27 cellular contexts compared by ENCODE assay signal in genomic region chr15:81117136-81117535, GRCh38. TPM values are rescaled to one million over a fixed set of nuclear protein-coding genes. Genes with fewer than 3 reads are reported as not detected.
A peak's percentile ranks its signal among the peaks of the same experiment; 100 is the strongest.
DNase-seq lines count a peak whose midpoint lies in the region; ATAC-seq and TF ChIP-seq lines count a peak whose summit lies in the region.
"Had no signal": no experiment of that assay in that cellular context is flagged by ENCODE, and none has a peak within 500 bp of the region (broad histone marks: within the 10 kb centered on the region; RNA-seq: fewer than 3 reads in every experiment).

No MANE protein-coding gene starts in this region.

- peak overlapping the region; percentile 66; the same call in 1 of the 2 replicates for H3K4me2 ChIP-seq in IMR-90 (ENCODE audit: low read depth, low read length)

- no peak overlapping the region for H3K27ac Mint-ChIP-seq in activated CD4-positive, alpha-beta T cell treated with anti-CD3 and anti-CD28 coated beads, Interleukin-2, amount 10 ng/mL, durations not matched to agents 7 days and 5 days
- H3K27ac Mint-ChIP-seq: activated naive CD8-positive, alpha-beta T cell; activated T-helper 17 cell treated with anti-CD3 and anti-CD28 coated beads, Interleukin-2, amount 50 U/mL, for 72 hours; CD4-positive, CD25-positive, alpha-beta regulatory T cell; memory B cell; stimulated activated memory B cell treated with anti-CD40 and anti-IgM and Interleukin-4, amounts not matched to agents 10 μg/mL and 1 μg/mL and 100 μg/mL, for 72 hours had no signal

- CTCF ChIA-PET in IMR-90 (lab: Yijun Ruan, JAX): interaction anchor here (0.8 to 2.2 kb wide), 3 partner anchors 9 to 149 kb away, joined by 3 to 13 read pairs (median 3); no protein-coding TSS in a partner anchor
- CTCF ChIA-PET in activated CD4-positive, alpha-beta T cell treated with anti-CD3 and anti-CD28 coated beads, Interleukin-2, amount 10 ng/mL, durations not matched to agents 7 days and 5 days (lab: Charles Lee): interaction anchor here (0.6 to 1.0 kb wide), 3 partner anchors 10 to 152 kb away, joined by 3 to 6 read pairs (median 4); no protein-coding TSS in a partner anchor

- TF ChIP-seq RAD21 in IMR-90 (IDR thresholded peaks at IDR 0.05; ENCODE audit: low read length): no peak

- no peaks in the 10 kb centered on the region for H3K27me3 ChIP-seq in IMR-90 (ENCODE audit: control insufficient read depth, insufficient read depth, low read length)
- peaks cover 0 to 5% of the 10 kb centered on the region in 2 donors for H3K27me3 ChIP-seq in Peyer's patch

- no CpG with 5 or more reads among the region's 3 CpGs for WGBS in IMR-90 (ENCODE audit: extremely low coverage in 2 of 2, insufficient read length in 1 of 2), 2 experiments

- peaks cover 2% of the 10 kb centered on the region for H3K4me1 Mint-ChIP-seq in activated CD4-positive, alpha-beta T cell treated with anti-CD3 and anti-CD28 coated beads, Interleukin-2, amount 10 ng/mL, durations not matched to agents 7 days and 5 days
- H3K4me1 Mint-ChIP-seq: activated T-helper 17 cell treated with anti-CD3 and anti-CD28 coated beads, Interleukin-2, amount 50 U/mL, for 72 hours; memory B cell; stimulated activated memory B cell treated with anti-CD40 and anti-IgM and Interleukin-4, amounts not matched to agents 10 μg/mL and 1 μg/mL and 100 μg/mL, for 72 hours had no signal

- peak overlapping the region; percentile 82 for H3K18ac ChIP-seq in IMR-90 (ENCODE audit: low read depth, low read length)

- in situ Hi-C loops in IMR-90 (cut with MboI; ENCODE audit: low sequenced_read_pairs): no loop called here

- intact Hi-C loops in IMR-90 (cut with micrococcal nuclease): no loop called here

- peak overlapping the region; percentile 90; the same call in 1 of the 2 replicates for H4K5ac ChIP-seq in IMR-90 (ENCODE audit: low read depth, low read length)

- H2AK5ac ChIP-seq in IMR-90 (ENCODE audit: low read depth, low read length): no peak overlapping the region

- DNase-seq in AG08396 (ENCODE audit: low spot score) (peak; percentile 53), IMR-90 (peak; percentile 66), choroid plexus epithelial cell (ENCODE audit: low read depth) (peak; percentile 53), iris pigment epithelial cell (ENCODE audit: low read depth) (peak; percentile 40), hepatic stellate cell (ENCODE audit: low spot score) (no peak), NCI-H526 treated with DMSO at 0.1 percent for 48 hours (lab: John Stamatoyannopoulos, UW) (no peak), Peyer's patch (no peak)
- no peak for DNase-seq in activated CD4-positive, alpha-beta T cell treated with anti-CD3 and anti-CD28 coated beads, Interleukin-2, amount 10 ng/mL, durations not matched to agents 7 days and 5 days
- DNase-seq: ACHN; CD4-positive, CD25-positive, alpha-beta regulatory T cell; DMS 273 treated with DMSO at 0.1 percent for 48 hours; effector CD4-positive, alpha-beta T cell; NCI-H2081; NCI-H82; nucleus accumbens; OCI-M1; Right ventricle myocardium superior; spleen; stimulated activated CD4-positive, alpha-beta T cell treated with anti-CD3 and anti-CD28 coated beads, Interleukin-4, amount 100 ng/mL, for 1 hour; WERI-Rb-1 had no signal

- no peak overlapping the region for H2AK9ac ChIP-seq in IMR-90 (replicated peaks; ENCODE audit: low read depth, low read length, poor library complexity)

- H2BK20ac ChIP-seq in IMR-90 (ENCODE audit: low read depth, low read length): peak overlapping the region; percentile 65

- no peaks in the 10 kb centered on the region for H3K79me1 ChIP-seq in IMR-90 (ENCODE audit: low read depth in 1 of 2, low read length in 2 of 2)

- H3K36me3 Mint-ChIP-seq in activated CD4-positive, alpha-beta T cell treated with anti-CD3 and anti-CD28 coated beads, Interleukin-2, amount 10 ng/mL, durations not matched to agents 7 days and 5 days (ENCODE audit: low read depth): no peaks in the 10 kb centered on the region
- H3K36me3 Mint-ChIP-seq: activated naive CD8-positive, alpha-beta T cell; CD4-positive, CD25-positive, alpha-beta regulatory T cell; stimulated activated memory B cell treated with anti-CD40 and anti-IgM and Interleukin-4, amounts not matched to agents 10 μg/mL and 1 μg/mL and 100 μg/mL, for 72 hours had no signal

- peak overlapping the region; percentile 32; the same call in 1 of the 2 replicates for H3K56ac ChIP-seq in IMR-90 (ENCODE audit: extremely low read depth, insufficient read depth, low read length)

- POLR2A ChIA-PET in IMR-90 (lab: Charles Lee; ENCODE audit: unreplicated experiment): no interaction called here
- POLR2A ChIA-PET in activated CD4-positive, alpha-beta T cell treated with anti-CD3 and anti-CD28 coated beads, Interleukin-2, amount 10 ng/mL, durations not matched to agents 7 days and 5 days (lab: Charles Lee): no interaction called here

- TF ChIP-seq CTCF in IMR-90 (conservative IDR thresholded peaks at IDR 0.05; ENCODE audit: low read depth, low read length): no peak
- no peak for TF ChIP-seq CTCF in choroid plexus epithelial cell (conservative IDR thresholded peaks at IDR 0.05; ENCODE audit: low read depth, low read length)
- TF ChIP-seq CTCF in Peyer's patch (IDR thresholded peaks at IDR 0.05): no peak

- H4K8ac ChIP-seq in IMR-90 (ENCODE audit: low read depth in 2 of 2, low read length in 2 of 2): peak overlapping the region in 1 of 2 experiments; percentile 46; a peak in 2 of 4 replicates

- H3K9me3 Mint-ChIP-seq in activated CD4-positive, alpha-beta T cell treated with anti-CD3 and anti-CD28 coated beads, Interleukin-2, amount 10 ng/mL, durations not matched to agents 7 days and 5 days: no peaks in the 10 kb centered on the region
- H3K9me3 Mint-ChIP-seq: activated T-helper 17 cell treated with anti-CD3 and anti-CD28 coated beads, Interleukin-2, amount 50 U/mL, for 72 hours had no signal

- peak overlapping the region; percentile 17; the same call in 1 of the 2 replicates for H3K27ac ChIP-seq in IMR-90 (ENCODE audit: insufficient read depth, low read length)
- no peak overlapping the region for H3K27ac ChIP-seq in Peyer's patch
- H3K27ac ChIP-seq: spleen, WERI-Rb-1 had no signal

- H3K36me3 ChIP-seq in IMR-90 (ENCODE audit: control insufficient read depth, insufficient read depth, low read length) (no peaks in the 10 kb centered on the region), Peyer's patch (no peaks in the 10 kb centered on the region)
- H3K36me3 ChIP-seq: spleen, WERI-Rb-1 had no signal

- peak overlapping the region; percentile 79; the same call in 1 of the 2 replicates for H3K23ac ChIP-seq in IMR-90 (ENCODE audit: low read depth, low read length)

- H3K9ac ChIP-seq in IMR-90 (ENCODE audit: low read depth, low read length): no peak overlapping the region

- peak overlapping the region; percentile 72 for H3K4ac ChIP-seq in IMR-90 (ENCODE audit: low read depth, low read length)

- H3K4me3 Mint-ChIP-seq in activated CD4-positive, alpha-beta T cell treated with anti-CD3 and anti-CD28 coated beads, Interleukin-2, amount 10 ng/mL, durations not matched to agents 7 days and 5 days: no peak overlapping the region
- H3K4me3 Mint-ChIP-seq: activated naive CD8-positive, alpha-beta T cell; activated T-helper 17 cell treated with anti-CD3 and anti-CD28 coated beads, Interleukin-2, amount 50 U/mL, for 72 hours; CD4-positive, CD25-positive, alpha-beta regulatory T cell; memory B cell; stimulated activated memory B cell treated with anti-CD40 and anti-IgM and Interleukin-4, amounts not matched to agents 10 μg/mL and 1 μg/mL and 100 μg/mL, for 72 hours had no signal

- H3K4me1 ChIP-seq in IMR-90 (ENCODE audit: control insufficient read depth, insufficient read depth, low read length) (peaks cover 12% of the 10 kb centered on the region), Peyer's patch (no peaks in the 10 kb centered on the region)

- 0 out of 2 replicates have a peak, but pooled peaks cover 7% of the 10 kb centered on the region for H3K9me1 ChIP-seq in IMR-90 (ENCODE audit: insufficient read depth, low read length)

- H3K27me3 Mint-ChIP-seq in activated CD4-positive, alpha-beta T cell treated with anti-CD3 and anti-CD28 coated beads, Interleukin-2, amount 10 ng/mL, durations not matched to agents 7 days and 5 days: peaks cover 45% of the 10 kb centered on the region

- H3K9me3 ChIP-seq in IMR-90 (ENCODE audit: control insufficient read depth, insufficient read depth, low read length): no peaks in the 10 kb centered on the region
- no peaks in the 10 kb centered on the region for H3K9me3 ChIP-seq in Peyer's patch
- H3K9me3 ChIP-seq: spleen had no signal

- ATAC-seq in IMR-90 (ENCODE audit: low read depth): peak; percentile 8; the same call in 1 of the 2 replicates
- ATAC-seq: activated T-helper 17 cell treated with anti-CD3 and anti-CD28 coated beads, Interleukin-2, amount 50 U/mL, for 72 hours; stimulated activated memory B cell treated with anti-CD40 and anti-IgM and Interleukin-4, amounts not matched to agents 10 μg/mL and 1 μg/mL and 100 μg/mL, for 72 hours had no signal

- peak overlapping the region; percentile 82 for H2BK120ac ChIP-seq in IMR-90 (ENCODE audit: low read depth, low read length)

- peak overlapping the region; percentile 21 for H4K91ac ChIP-seq in IMR-90 (ENCODE audit: insufficient read depth, low read depth, low read length)

- no peaks in the 10 kb centered on the region for H4K20me1 ChIP-seq in IMR-90 (ENCODE audit: insufficient read depth, low read length)

- no TSS peak for BruUV-seq in IMR-90 (replicated peaks; lab: Mats Ljungman, UMichigan)

- peak overlapping the region; percentile 63; the same call in 2 of the 3 replicates for H2BK15ac ChIP-seq in IMR-90 (ENCODE audit: low read depth, low read length)

- TF ChIP-seq POLR2A in IMR-90 (IDR thresholded peaks at IDR 0.05; ENCODE audit: low read depth, low read length) (no peak), Peyer's patch (IDR thresholded peaks at IDR 0.05) (no peak)

- H2AFZ ChIP-seq in IMR-90 (replicated peaks; ENCODE audit: low read length, poor library complexity): no peak overlapping the region

- dilution Hi-C loops in IMR-90 (cut with HindIII; ENCODE audit: low sequenced_read_pairs, unreplicated experiment): no loop called here

- no peak overlapping the region for H3K4me3 ChIP-seq in IMR-90 (ENCODE audit: insufficient read depth, low read depth, low read length)
- no peak overlapping the region for H3K4me3 ChIP-seq in choroid plexus epithelial cell (ENCODE audit: low read depth, low read length)
- H3K4me3 ChIP-seq in Peyer's patch: no peak overlapping the region
- H3K4me3 ChIP-seq: spleen had no signal

- peak overlapping the region; percentile 92 for H2BK5ac ChIP-seq in IMR-90 (ENCODE audit: low read depth, low read length, poor library complexity, severe bottlenecking)

- peak overlapping the region; percentile 50; the same call in 1 of the 2 replicates for H3K14ac ChIP-seq in IMR-90 (replicated peaks; ENCODE audit: low read depth, low read length)

TF ChIP-seq in IMR-90, 13 proteins besides CTCF, POLR2A, EP300 and RAD21 (continues in another document):
- no peak for TF ChIP-seq NFE2L2 (IDR thresholded peaks at IDR 0.05; ENCODE audit: low read depth, low read length)

RNA-seq across cellular contexts. Expression of gene CFAP161, which starts 16.9 kb away (rescaled TPM):
- total RNA-seq in IMR-90 (2012; rRNA removed) (not detected in 2 replicates), Peyer's patch (1 to 10 TPM in 1 of 4 donors, not detected in 3; 6.6 TPM)
- polyA plus RNA-seq in IMR-90 (2012; rRNA removed): not detected in 2 replicates
- not detected in 2 replicates for polyA plus RNA-seq in IMR-90 (2012; cell fraction: cytosol; rRNA removed)
- not detected in 2 replicates for polyA plus RNA-seq in IMR-90 (2012; cell fraction: nucleus; rRNA removed; ENCODE audit: low replicate concordance)
- not detected for total RNA-seq in activated CD4-positive, alpha-beta T cell treated with anti-CD3 and anti-CD28 coated beads, Interleukin-2, amount 10 ng/mL, durations not matched to agents 7 days and 5 days
- total RNA-seq: chondrocyte, M059J had no signal
- polyA plus RNA-seq: CD4-positive, CD25-positive, alpha-beta regulatory T cell; urinary bladder had no signal

Comparison
In these comparisons a context has a peak if more than half of its experiments do, and no peak if none do; other contexts are left out.
1. DNase-seq: peak in AG08396 (single experiment), IMR-90 (single experiment), choroid plexus epithelial cell (single experiment) and iris pigment epithelial cell (single experiment); none in hepatic stellate cell (single experiment), NCI-H526 treated with DMSO at 0.1 percent for 48 hours (single experiment), activated CD4-positive, alpha-beta T cell treated with anti-CD3 and anti-CD28 coated beads, Interleukin-2, amount 10 ng/mL, durations not matched to agents 7 days and 5 days (single experiment) and Peyer's patch (0 of 3).